Comparison of ENCODE assay signal across 8 cellular contexts in the genomic region with DNA sequence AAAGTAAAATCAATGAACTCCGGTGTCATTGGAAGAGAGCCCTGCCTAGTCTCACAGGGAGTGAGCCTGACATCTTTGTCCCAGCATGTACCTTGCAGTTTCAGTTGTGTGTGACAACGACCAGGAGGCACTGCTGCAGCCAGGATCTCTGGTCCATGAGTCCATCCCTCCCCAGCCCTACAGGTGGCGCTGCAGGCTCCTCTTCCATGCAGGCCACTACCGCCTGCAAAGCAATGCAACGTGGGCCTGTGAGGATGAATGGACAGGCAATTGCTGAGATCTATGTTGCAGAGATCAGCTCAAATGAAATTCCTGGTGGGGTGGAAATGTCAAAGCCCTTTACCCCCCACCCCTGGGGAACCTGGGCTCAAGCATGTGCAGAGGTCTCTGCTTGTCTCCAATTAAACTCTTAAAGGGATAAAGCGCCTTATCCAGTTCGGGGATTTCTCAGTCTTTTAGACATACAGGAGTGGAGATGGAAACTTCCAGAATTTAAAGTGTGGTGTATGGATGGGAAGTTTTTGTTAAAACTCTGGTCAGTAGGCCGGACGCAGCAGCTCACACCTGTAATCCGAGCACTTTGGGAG. TPM values are rescaled to one million over a fixed set of nuclear protein-coding genes. Genes with fewer than 3 reads are reported as not detected.
DNase-seq lines count a peak whose midpoint lies in the region; ATAC-seq, FAIRE-seq and TF ChIP-seq lines count a peak whose summit lies in the region.

No MANE protein-coding gene starts in this region.

- peaks cover 8 to 18% (median 16%) of the 10 kb centered on the region in 4 experiments for H3K36me3 ChIP-seq in H1 (ENCODE audit: control insufficient read depth in 2 of 4, insufficient read depth in 4 of 4, low read length in 3 of 4)

- no peak overlapping the region for H4K8ac ChIP-seq in H1 (ENCODE audit: extremely low read depth, insufficient read depth, low read length)

- no peak overlapping the region for H2BK5ac ChIP-seq in H1 (ENCODE audit: low read depth, low read length)

- CTCF ChIA-PET in AG04450 (lab: Charles Lee) (interaction anchor here (0.5 to 2.3 kb wide), 14 partner anchors 8 to 490 kb away, joined by 3 to 28 read pairs (median 5); no protein-coding TSS in a partner anchor), H1 (lab: Charles Lee; ENCODE audit: partially characterized antibody) (interaction anchor here (0.6 to 6.6 kb wide), 43 partner anchors 8 to 481 kb away, joined by 3 to 68 read pairs (median 4); partner anchors contain the start of genes PRKCD and RFT1)

- no peak overlapping the region for H3K4ac ChIP-seq in H1 (replicated peaks; ENCODE audit: insufficient read length, low read depth, low read length)

- no peak overlapping the region for H3K4me2 ChIP-seq in H1 (ENCODE audit: insufficient read depth in 1 of 2, low read depth in 2 of 2, low read length in 2 of 2)

- H3K27ac ChIP-seq in AG04450 (ENCODE audit: low read depth, low read length), result no peak overlapping the region
- no peak overlapping the region for H3K27ac ChIP-seq in H1 (ENCODE audit: low read depth, low read length)

- no peaks in the 10 kb centered on the region for H3K79me2 ChIP-seq in H1 (ENCODE audit: control insufficient read depth in 1 of 2, insufficient read depth in 2 of 2, low read length in 2 of 2)

- peaks cover 3 to 14% of the 10 kb centered on the region in 2 experiments for H4K20me1 ChIP-seq in H1 (replicated peaks in 1 of 2; ENCODE audit: control insufficient read depth in 1 of 2, insufficient read depth in 2 of 2, low read length in 2 of 2)

- no peak for TF ChIP-seq EP300 in H1 (IDR thresholded peaks at IDR 0.05; ENCODE audit: borderline replicate concordance in 1 of 2, low read depth in 2 of 2, low read length in 2 of 2)

- no peaks in the 10 kb centered on the region for H3K27me3 ChIP-seq in AG04450 (ENCODE audit: control insufficient read depth, insufficient read depth, low read length)
- H3K27me3 ChIP-seq in H1 (replicated peaks in 1 of 4; ENCODE audit: control insufficient read depth in 3 of 4, extremely low read depth in 1 of 4, insufficient read depth in 3 of 4, low read length in 3 of 4), result no peaks in the 10 kb centered on the region

- no peak overlapping the region for H3K4me3 ChIP-seq in AG04450 (ENCODE audit: low read depth, low read length)
- no peak overlapping the region for H3K4me3 ChIP-seq in H1 (ENCODE audit: extremely low read depth in 1 of 4, insufficient read depth in 2 of 4, low read depth in 3 of 4, low read length in 4 of 4)

- no peak overlapping the region for H3K14ac ChIP-seq in H1 (ENCODE audit: insufficient read length)

- TF ChIP-seq POLR2A in H1 (IDR thresholded peaks at IDR 0.05; ENCODE audit: control extremely low read depth in 1 of 2, low read depth in 2 of 2, low read length in 2 of 2), result peak in 1 of 2 experiments; percentile 27; a peak in 1 of 3 replicates

- peak; percentile 85 to 89 for TF ChIP-seq RAD21 in H1 (IDR thresholded peaks at IDR 0.05 in 1 of 2, conservative IDR thresholded peaks at IDR 0.05 in 1 of 2; ENCODE audit: low read depth in 2 of 2, low read length in 2 of 2)

- no peak overlapping the region for H3K9ac ChIP-seq in H1 (replicated peaks in 1 of 4; ENCODE audit: extremely low read depth in 1 of 4, low read depth in 3 of 4, low read length in 3 of 4)

- POLR2A ChIA-PET in AG04450 (lab: Yijun Ruan, JAX), result no interaction called here
- POLR2A ChIA-PET in H1 (lab: Charles Lee; ENCODE audit: partially characterized antibody), result interaction anchor here (0.5 to 28.5 kb wide), 18 partner anchors 12 to 1525 kb away, joined by 3 to 449 read pairs (median 4); partner anchors contain the start of genes DCP1A, RFT1 and TKT

- H3K79me1 ChIP-seq in H1 (ENCODE audit: low read depth, low read length), result no peaks in the 10 kb centered on the region

- H3K4me1 ChIP-seq in H1 (replicated peaks in 1 of 4; ENCODE audit: control insufficient read depth in 3 of 4, insufficient read depth in 4 of 4, low read length in 3 of 4), result peaks cover 0 to 2% (median 0%) of the 10 kb centered on the region in 4 experiments; a peak in 1 of 7 replicates

- 53% methylated on average over 10 of the region's 10 CpGs; no CpG with 5 or more reads in 1 of the 2 experiments for WGBS in H1 (ENCODE audit: extremely low coverage in 1 of 2, insufficient coverage in 1 of 2, insufficient read length in 1 of 2, insufficient replicate concordance in 2 of 2, low coverage in 1 of 2, low lambda C conversion rate in 2 of 2, missing lambda C conversion rate in 1 of 2), 2 experiments

- no peak overlapping the region for H2AFZ ChIP-seq in H1 (ENCODE audit: low read length)

- no peak overlapping the region for H3K18ac ChIP-seq in H1 (ENCODE audit: extremely low read depth, low read length)

- H4K5ac ChIP-seq in H1 (ENCODE audit: insufficient read length, low read depth, low read length), result no peak overlapping the region

- DNase-seq in AG04450 (ENCODE audit: low read depth, low spot score), result peak; percentile 41
- peak; percentile 71 to 80 for DNase-seq in NOMO-1 (lab: John Stamatoyannopoulos, UW; ENCODE audit: unreplicated experiment in 2 of 2)
- peak; percentile 89 for DNase-seq in activated CD8-positive, alpha-beta memory T cell treated with anti-CD3 and anti-CD28 coated beads for 24 hours
- peak; percentile 78 to 97 for DNase-seq in H1 (ENCODE audit: low read depth in 1 of 2, low spot score in 2 of 2)
- peak; percentile 83 for DNase-seq in midbrain (lab: John Stamatoyannopoulos, UW)
- peak; percentile 30 to 52 for DNase-seq in stimulated activated CD8-positive, alpha-beta memory T cell treated with anti-CD3 and anti-CD28 coated beads, Interleukin-4, amount 100 ng/mL, for 4 hours (ENCODE audit: low read depth in 2 of 2, low spot score in 1 of 2)

- H3K23ac ChIP-seq in H1 (ENCODE audit: insufficient read length), result no peak overlapping the region

- TF ChIP-seq CTCF in AG04450 (IDR thresholded peaks at IDR 0.05; ENCODE audit: low read depth, low read length), result peak; percentile 97
- TF ChIP-seq CTCF in H1 (IDR thresholded peaks at IDR 0.05; ENCODE audit: control extremely low read depth in 1 of 3, insufficient read depth in 1 of 3, low read depth in 1 of 3, low read length in 3 of 3), result peak in 2 of 3 experiments; percentile 97 to 98; a peak in 3 of 4 replicates

- FAIRE-seq in H1 (lab: Jason Lieb, UNC), result peak; percentile 96

- H3K9me3 ChIP-seq in AG04450 (ENCODE audit: control insufficient read depth, insufficient read depth, low read length), result no peaks in the 10 kb centered on the region
- H3K9me3 ChIP-seq in H1 (ENCODE audit: insufficient read depth in 2 of 2, low read depth in 1 of 2, low read length in 1 of 2), result no peaks in the 10 kb centered on the region

- H3K56ac ChIP-seq in H1 (replicated peaks; ENCODE audit: insufficient read length, low read depth, low read length), result no peak overlapping the region

- H2BK20ac ChIP-seq in H1 (ENCODE audit: low read length), result no peak overlapping the region

- no peak overlapping the region for H2BK120ac ChIP-seq in H1 (replicated peaks; ENCODE audit: low read depth, low read length)

- H2BK15ac ChIP-seq in H1 (ENCODE audit: low read length), result no peak overlapping the region

- no peaks in the 10 kb centered on the region for H3K23me2 ChIP-seq in H1 (ENCODE audit: low read depth, low read length)

- no peak overlapping the region for H2AK5ac ChIP-seq in H1 (ENCODE audit: low read depth, low read length)

- H2BK12ac ChIP-seq in H1 (ENCODE audit: low read depth, low read length), result no peak overlapping the region

- ATAC-seq in GM18868 (IDR thresholded peaks at IDR 0.05; ENCODE audit: unreplicated experiment), result peak; percentile 81
- ATAC-seq in HG03442 (IDR thresholded peaks at IDR 0.05; ENCODE audit: unreplicated experiment), result peak; percentile 72

- no peak overlapping the region for H4K91ac ChIP-seq in H1 (replicated peaks; ENCODE audit: insufficient read length, low read length)

TF ChIP-seq in H1, 55 proteins besides CTCF, POLR2A, EP300 and RAD21 (continues in another document):
- TF ChIP-seq HDAC2 (IDR thresholded peaks at IDR 0.05; ENCODE audit: borderline replicate concordance in 1 of 2, low read depth in 2 of 2, low read length in 2 of 2) (no peak), RBBP5 (IDR thresholded peaks at IDR 0.05; ENCODE audit: borderline replicate concordance, low read depth, low read length) (no peak), RXRA (IDR thresholded peaks at IDR 0.05; ENCODE audit: insufficient read depth, low read depth, low read length) (no peak), SIN3A (conservative IDR thresholded peaks at IDR 0.05 in 1 of 2, IDR thresholded peaks at IDR 0.05 in 1 of 2; ENCODE audit: low read depth in 1 of 2, low read length in 2 of 2) (0 out of 4 replicates have a peak, but pooled peaks of 1 of the 2 experiments have one; percentile 21), KDM4A (IDR thresholded peaks at IDR 0.05; ENCODE audit: low read depth, low read length, severe bottlenecking) (no peak), POLR2AphosphoS5 (IDR thresholded peaks at IDR 0.05; ENCODE audit: low read depth, low read length) (peak; percentile 73; the same call in 1 of the 2 replicates), BACH1 (IDR thresholded peaks at IDR 0.05; ENCODE audit: low read length) (no peak)

RNA-seq across cellular contexts. Expression of gene TKT, which starts 35.8 kb away (rescaled TPM):
- polyA plus RNA-seq in AG04450 (2011; rRNA removed) (220 and 319 TPM in 2 replicates), H1 (2011; rRNA removed) (418 and 649 TPM in 2 replicates)
- polyA minus RNA-seq in AG04450 (2011; rRNA and poly(A)+ RNA removed), result 238 and 315 TPM in 2 replicates
- total RNA-seq in H1 (2021; fragmentation: NEBNext Ultra II Directional; extraction: Animal tissue kit (Norgen Biotek cat#: 25700)), result 975 and 986 TPM in 2 replicates
- polyA plus RNA-seq in H1 (2011; cell fraction: cytosol; rRNA removed), result 449 TPM
- 987 TPM for polyA plus RNA-seq in H1 (2011; cell fraction: nucleus; rRNA removed)
- polyA plus RNA-seq in H1 (2012, experiment 1 of 2), result 570 to 1,148 TPM (median 1,049 TPM) in 4 replicates
- 841 TPM for polyA plus RNA-seq in H1 (2012, experiment 2 of 2)
- polyA plus RNA-seq in H1 (2013, experiment 1 of 2), result 760 TPM
- 785 TPM for polyA plus RNA-seq in H1 (2013, experiment 2 of 2)
- 353 and 390 TPM in 2 replicates for polyA minus RNA-seq in H1 (2011; rRNA and poly(A)+ RNA removed)
- 430 TPM for polyA minus RNA-seq in H1 (2011; cell fraction: cytosol; rRNA and poly(A)+ RNA removed)
- polyA minus RNA-seq in H1 (2011; cell fraction: nucleus; rRNA and poly(A)+ RNA removed), result 346 TPM

RNA-seq across cellular contexts. Expression of gene PRKCD, which starts 59.0 kb away (rescaled TPM):
- polyA plus RNA-seq in AG04450 (2011; rRNA removed) (13.6 and 13.7 TPM in 2 replicates), H1 (2011; rRNA removed) (23.9 and 27.0 TPM in 2 replicates)
- 18.7 and 19.7 TPM in 2 replicates for polyA minus RNA-seq in AG04450 (2011; rRNA and poly(A)+ RNA removed)
- 22.2 and 22.6 TPM in 2 replicates for total RNA-seq in H1 (2021; fragmentation: NEBNext Ultra II Directional; extraction: Animal tissue kit (Norgen Biotek cat#: 25700))
- 30.9 TPM for polyA plus RNA-seq in H1 (2011; cell fraction: cytosol; rRNA removed)
- 34.6 TPM for polyA plus RNA-seq in H1 (2011; cell fraction: nucleus; rRNA removed)
- 18.6 to 28.0 TPM (median 26.1 TPM) in 4 replicates for polyA plus RNA-seq in H1 (2012, experiment 1 of 2)
- polyA plus RNA-seq in H1 (2012, experiment 2 of 2), result 15.9 TPM
- polyA plus RNA-seq in H1 (2013, experiment 1 of 2), result 14.0 TPM
- polyA plus RNA-seq in H1 (2013, experiment 2 of 2), result 14.8 TPM
- polyA minus RNA-seq in H1 (2011; rRNA and poly(A)+ RNA removed), result 26.9 and 27.6 TPM in 2 replicates
- polyA minus RNA-seq in H1 (2011; cell fraction: cytosol; rRNA and poly(A)+ RNA removed), result 15.3 TPM
- polyA minus RNA-seq in H1 (2011; cell fraction: nucleus; rRNA and poly(A)+ RNA removed), result 13.2 TPM
